ENCODE assay signal across 1 cellular context in genomic region chr16:30700491-30700890, GRCh38.
TF ChIP-seq lines count a peak whose summit lies in the region.

No MANE protein-coding gene starts in this region.

TF ChIP-seq in endothelial cell of umbilical vein, 7 proteins besides CTCF, POLR2A, EP300 and RAD21:
- TF ChIP-seq JUN (IDR thresholded peaks at IDR 0.05; ENCODE audit: borderline replicate concordance, insufficient read depth, insufficient read length, low read depth) (no peak), MYC (IDR thresholded peaks at IDR 0.05; ENCODE audit: low read depth, low read length) (no peak), MAX (IDR thresholded peaks at IDR 0.05; ENCODE audit: insufficient read depth, insufficient read length) (no peak), POLR2AphosphoS5 (IDR thresholded peaks at IDR 0.05; ENCODE audit: insufficient read depth, low read depth, low read length) (no peak), EZH2 (IDR thresholded peaks at IDR 0.05; ENCODE audit: borderline replicate concordance, low read depth, low read length, severe bottlenecking) (no peak), GATA2 (IDR thresholded peaks at IDR 0.05; ENCODE audit: insufficient read depth, insufficient read length, low read depth, low read length) (no peak), FOS (IDR thresholded peaks at IDR 0.05; ENCODE audit: borderline replicate concordance, insufficient read depth, low read length) (no peak)
